In the genomic region with DNA sequence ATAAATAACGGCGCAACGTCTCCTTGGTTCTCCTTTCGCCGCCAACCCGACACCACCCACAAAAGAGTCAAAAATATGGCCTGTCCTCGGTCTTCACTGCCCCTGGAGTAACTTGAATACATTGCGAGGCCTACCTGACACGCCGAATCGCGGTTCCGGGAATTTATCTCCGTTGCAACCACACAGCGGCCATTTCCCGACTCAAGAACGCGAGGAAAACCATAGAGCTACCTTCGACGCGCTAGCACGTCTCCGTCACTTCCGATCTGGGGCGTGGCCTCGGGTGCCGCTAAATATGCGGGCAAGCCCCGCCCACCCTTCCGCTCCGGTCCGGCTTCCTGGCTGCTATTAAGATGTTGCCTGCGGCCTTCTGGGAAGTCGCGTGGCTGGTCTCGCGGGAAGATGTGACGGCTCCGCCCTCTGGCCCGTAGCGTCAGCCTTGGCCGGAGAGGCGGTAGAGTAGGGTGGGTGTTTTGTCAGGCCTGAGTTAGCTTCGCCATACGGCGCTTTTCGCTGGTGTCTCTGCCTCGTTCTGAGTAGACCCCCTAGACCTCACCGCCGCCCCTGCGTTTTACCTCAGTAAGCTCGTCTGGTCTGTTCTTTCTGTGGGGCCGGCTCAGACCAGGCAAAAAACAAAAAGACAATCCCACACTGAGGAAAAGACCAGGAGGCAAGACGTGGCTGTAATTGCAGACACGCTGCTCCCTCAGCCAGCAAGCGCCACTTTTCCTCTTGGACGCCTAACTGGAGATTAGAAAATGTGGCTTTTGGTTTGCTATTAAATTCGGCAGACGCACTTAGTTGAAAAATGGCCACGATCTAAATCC, we compare ENCODE assay signal across 1 cellular context.
A peak's percentile ranks its signal among the peaks of the same experiment; 100 is the strongest.
TF ChIP-seq lines count a peak whose summit lies in the region.

A gene with protein sequence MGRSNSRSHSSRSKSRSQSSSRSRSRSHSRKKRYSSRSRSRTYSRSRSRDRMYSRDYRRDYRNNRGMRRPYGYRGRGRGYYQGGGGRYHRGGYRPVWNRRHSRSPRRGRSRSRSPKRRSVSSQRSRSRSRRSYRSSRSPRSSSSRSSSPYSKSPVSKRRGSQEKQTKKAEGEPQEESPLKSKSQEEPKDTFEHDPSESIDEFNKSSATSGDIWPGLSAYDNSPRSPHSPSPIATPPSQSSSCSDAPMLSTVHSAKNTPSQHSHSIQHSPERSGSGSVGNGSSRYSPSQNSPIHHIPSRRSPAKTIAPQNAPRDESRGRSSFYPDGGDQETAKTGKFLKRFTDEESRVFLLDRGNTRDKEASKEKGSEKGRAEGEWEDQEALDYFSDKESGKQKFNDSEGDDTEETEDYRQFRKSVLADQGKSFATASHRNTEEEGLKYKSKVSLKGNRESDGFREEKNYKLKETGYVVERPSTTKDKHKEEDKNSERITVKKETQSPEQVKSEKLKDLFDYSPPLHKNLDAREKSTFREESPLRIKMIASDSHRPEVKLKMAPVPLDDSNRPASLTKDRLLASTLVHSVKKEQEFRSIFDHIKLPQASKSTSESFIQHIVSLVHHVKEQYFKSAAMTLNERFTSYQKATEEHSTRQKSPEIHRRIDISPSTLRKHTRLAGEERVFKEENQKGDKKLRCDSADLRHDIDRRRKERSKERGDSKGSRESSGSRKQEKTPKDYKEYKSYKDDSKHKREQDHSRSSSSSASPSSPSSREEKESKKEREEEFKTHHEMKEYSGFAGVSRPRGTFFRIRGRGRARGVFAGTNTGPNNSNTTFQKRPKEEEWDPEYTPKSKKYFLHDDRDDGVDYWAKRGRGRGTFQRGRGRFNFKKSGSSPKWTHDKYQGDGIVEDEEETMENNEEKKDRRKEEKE (minus strand): TSS at position 268 of the 827 bp plus-strand sequence. CDS start 9,980 bp downstream, outside the sequence.

TF ChIP-seq in HepG2, 621 proteins besides CTCF, POLR2A, EP300 and RAD21 (continued from another document and continues in another):
- TF ChIP-seq, protein P1, sequence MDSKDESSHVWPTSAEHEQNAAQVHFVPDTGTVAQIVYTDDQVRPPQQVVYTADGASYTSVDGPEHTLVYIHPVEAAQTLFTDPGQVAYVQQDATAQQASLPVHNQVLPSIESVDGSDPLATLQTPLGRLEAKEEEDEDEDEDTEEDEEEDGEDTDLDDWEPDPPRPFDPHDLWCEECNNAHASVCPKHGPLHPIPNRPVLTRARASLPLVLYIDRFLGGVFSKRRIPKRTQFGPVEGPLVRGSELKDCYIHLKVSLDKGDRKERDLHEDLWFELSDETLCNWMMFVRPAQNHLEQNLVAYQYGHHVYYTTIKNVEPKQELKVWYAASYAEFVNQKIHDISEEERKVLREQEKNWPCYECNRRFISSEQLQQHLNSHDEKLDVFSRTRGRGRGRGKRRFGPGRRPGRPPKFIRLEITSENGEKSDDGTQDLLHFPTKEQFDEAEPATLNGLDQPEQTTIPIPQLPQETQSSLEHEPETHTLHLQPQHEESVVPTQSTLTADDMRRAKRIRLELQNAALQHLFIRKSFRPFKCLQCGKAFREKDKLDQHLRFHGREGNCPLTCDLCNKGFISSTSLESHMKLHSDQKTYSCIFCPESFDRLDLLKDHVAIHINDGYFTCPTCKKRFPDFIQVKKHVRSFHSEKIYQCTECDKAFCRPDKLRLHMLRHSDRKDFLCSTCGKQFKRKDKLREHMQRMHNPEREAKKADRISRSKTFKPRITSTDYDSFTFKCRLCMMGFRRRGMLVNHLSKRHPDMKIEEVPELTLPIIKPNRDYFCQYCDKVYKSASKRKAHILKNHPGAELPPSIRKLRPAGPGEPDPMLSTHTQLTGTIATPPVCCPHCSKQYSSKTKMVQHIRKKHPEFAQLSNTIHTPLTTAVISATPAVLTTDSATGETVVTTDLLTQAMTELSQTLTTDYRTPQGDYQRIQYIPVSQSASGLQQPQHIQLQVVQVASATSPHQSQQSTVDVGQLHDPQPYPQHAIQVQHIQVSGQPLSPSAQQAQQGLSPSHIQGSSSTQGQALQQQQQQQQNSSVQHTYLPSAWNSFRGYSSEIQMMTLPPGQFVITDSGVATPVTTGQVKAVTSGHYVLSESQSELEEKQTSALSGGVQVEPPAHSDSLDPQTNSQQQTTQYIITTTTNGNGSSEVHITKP (CRISPR knock-in tag; IDR thresholded peaks at IDR 0.05; ENCODE audit: low read depth), result no peak; the same call in 1 of the 2 replicates
- TF ChIP-seq ZNF326 (CRISPR knock-in tag; IDR thresholded peaks at IDR 0.05; ENCODE audit: borderline replicate concordance), result no peak
- TF ChIP-seq EHMT2 (IDR thresholded peaks at IDR 0.05; ENCODE audit: borderline replicate concordance, low read depth, low read length), result no peak
- TF ChIP-seq, protein P2, sequence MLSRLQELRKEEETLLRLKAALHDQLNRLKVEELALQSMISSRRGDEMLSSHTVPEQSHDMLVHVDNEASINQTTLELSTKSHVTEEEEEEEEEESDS (CRISPR knock-in tag; IDR thresholded peaks at IDR 0.05; ENCODE audit: borderline replicate concordance), result peak; percentile 90
- peak; percentile 99 for TF ChIP-seq POLR2AphosphoS5 (IDR thresholded peaks at IDR 0.05; ENCODE audit: low read depth, low read length)
- peak; percentile 86; the same call in 1 of the 2 replicates for TF ChIP-seq THYN1 (CRISPR knock-in tag; IDR thresholded peaks at IDR 0.05; ENCODE audit: borderline replicate concordance, low read depth)
- TF ChIP-seq, protein P3, sequence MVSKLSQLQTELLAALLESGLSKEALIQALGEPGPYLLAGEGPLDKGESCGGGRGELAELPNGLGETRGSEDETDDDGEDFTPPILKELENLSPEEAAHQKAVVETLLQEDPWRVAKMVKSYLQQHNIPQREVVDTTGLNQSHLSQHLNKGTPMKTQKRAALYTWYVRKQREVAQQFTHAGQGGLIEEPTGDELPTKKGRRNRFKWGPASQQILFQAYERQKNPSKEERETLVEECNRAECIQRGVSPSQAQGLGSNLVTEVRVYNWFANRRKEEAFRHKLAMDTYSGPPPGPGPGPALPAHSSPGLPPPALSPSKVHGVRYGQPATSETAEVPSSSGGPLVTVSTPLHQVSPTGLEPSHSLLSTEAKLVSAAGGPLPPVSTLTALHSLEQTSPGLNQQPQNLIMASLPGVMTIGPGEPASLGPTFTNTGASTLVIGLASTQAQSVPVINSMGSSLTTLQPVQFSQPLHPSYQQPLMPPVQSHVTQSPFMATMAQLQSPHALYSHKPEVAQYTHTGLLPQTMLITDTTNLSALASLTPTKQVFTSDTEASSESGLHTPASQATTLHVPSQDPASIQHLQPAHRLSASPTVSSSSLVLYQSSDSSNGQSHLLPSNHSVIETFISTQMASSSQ (IDR thresholded peaks at IDR 0.05; ENCODE audit: low read depth), result 0 out of 2 replicates have a peak, but pooled peaks have one; percentile 23
- TF ChIP-seq, protein P3 (CRISPR knock-in tag; IDR thresholded peaks at IDR 0.05; ENCODE audit: borderline replicate concordance), result peak; percentile 78
- TF ChIP-seq HDAC6 (IDR thresholded peaks at IDR 0.05; ENCODE audit: low read depth, low read length), result no peak
- no peak for TF ChIP-seq CBFB (CRISPR knock-in tag; IDR thresholded peaks at IDR 0.05)
- TF ChIP-seq RARG (CRISPR knock-in tag; IDR thresholded peaks at IDR 0.05; ENCODE audit: low read depth), result no peak
- no peak for TF ChIP-seq ZNF496 (CRISPR knock-in tag; IDR thresholded peaks at IDR 0.05; ENCODE audit: insufficient replicate concordance)
- no peak; the same call in 1 of the 2 replicates for TF ChIP-seq NFE2 (CRISPR knock-in tag; IDR thresholded peaks at IDR 0.05)
- peak; percentile 96 for TF ChIP-seq ZFY (CRISPR knock-in tag; IDR thresholded peaks at IDR 0.05)
- no peak; the same call in none of the 2 replicates for TF ChIP-seq CEBPG (CRISPR knock-in tag; IDR thresholded peaks at IDR 0.05)
- TF ChIP-seq ETV5 (CRISPR knock-in tag; IDR thresholded peaks at IDR 0.05; ENCODE audit: borderline replicate concordance), result peak; percentile 93
- TF ChIP-seq, protein P4, sequence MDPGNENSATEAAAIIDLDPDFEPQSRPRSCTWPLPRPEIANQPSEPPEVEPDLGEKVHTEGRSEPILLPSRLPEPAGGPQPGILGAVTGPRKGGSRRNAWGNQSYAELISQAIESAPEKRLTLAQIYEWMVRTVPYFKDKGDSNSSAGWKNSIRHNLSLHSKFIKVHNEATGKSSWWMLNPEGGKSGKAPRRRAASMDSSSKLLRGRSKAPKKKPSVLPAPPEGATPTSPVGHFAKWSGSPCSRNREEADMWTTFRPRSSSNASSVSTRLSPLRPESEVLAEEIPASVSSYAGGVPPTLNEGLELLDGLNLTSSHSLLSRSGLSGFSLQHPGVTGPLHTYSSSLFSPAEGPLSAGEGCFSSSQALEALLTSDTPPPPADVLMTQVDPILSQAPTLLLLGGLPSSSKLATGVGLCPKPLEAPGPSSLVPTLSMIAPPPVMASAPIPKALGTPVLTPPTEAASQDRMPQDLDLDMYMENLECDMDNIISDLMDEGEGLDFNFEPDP (CRISPR knock-in tag; conservative IDR thresholded peaks at IDR 0.05), result no peak
- TF ChIP-seq BRD4 (CRISPR knock-in tag; IDR thresholded peaks at IDR 0.05), result no peak; the same call in none of the 2 replicates
- TF ChIP-seq ZNF564 (CRISPR knock-in tag; IDR thresholded peaks at IDR 0.05), result no peak
- TF ChIP-seq, protein P5, sequence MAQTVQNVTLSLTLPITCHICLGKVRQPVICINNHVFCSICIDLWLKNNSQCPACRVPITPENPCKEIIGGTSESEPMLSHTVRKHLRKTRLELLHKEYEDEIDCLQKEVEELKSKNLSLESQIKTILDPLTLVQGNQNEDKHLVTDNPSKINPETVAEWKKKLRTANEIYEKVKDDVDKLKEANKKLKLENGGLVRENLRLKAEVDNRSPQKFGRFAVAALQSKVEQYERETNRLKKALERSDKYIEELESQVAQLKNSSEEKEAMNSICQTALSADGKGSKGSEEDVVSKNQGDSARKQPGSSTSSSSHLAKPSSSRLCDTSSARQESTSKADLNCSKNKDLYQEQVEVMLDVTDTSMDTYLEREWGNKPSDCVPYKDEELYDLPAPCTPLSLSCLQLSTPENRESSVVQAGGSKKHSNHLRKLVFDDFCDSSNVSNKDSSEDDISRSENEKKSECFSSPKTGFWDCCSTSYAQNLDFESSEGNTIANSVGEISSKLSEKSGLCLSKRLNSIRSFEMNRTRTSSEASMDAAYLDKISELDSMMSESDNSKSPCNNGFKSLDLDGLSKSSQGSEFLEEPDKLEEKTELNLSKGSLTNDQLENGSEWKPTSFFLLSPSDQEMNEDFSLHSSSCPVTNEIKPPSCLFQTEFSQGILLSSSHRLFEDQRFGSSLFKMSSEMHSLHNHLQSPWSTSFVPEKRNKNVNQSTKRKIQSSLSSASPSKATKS (CRISPR knock-in tag; IDR thresholded peaks at IDR 0.05), result peak; percentile 94; the same call in 1 of the 2 replicates
- TF ChIP-seq U2AF2 (IDR thresholded peaks at IDR 0.05; ENCODE audit: low read depth, low read length), result no peak
- no peak for TF ChIP-seq TAF15 (IDR thresholded peaks at IDR 0.05; ENCODE audit: low read depth, low read length, poor library complexity, severe bottlenecking)
- TF ChIP-seq, protein P6, sequence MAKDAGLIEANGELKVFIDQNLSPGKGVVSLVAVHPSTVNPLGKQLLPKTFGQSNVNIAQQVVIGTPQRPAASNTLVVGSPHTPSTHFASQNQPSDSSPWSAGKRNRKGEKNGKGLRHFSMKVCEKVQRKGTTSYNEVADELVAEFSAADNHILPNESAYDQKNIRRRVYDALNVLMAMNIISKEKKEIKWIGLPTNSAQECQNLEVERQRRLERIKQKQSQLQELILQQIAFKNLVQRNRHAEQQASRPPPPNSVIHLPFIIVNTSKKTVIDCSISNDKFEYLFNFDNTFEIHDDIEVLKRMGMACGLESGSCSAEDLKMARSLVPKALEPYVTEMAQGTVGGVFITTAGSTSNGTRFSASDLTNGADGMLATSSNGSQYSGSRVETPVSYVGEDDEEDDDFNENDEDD (CRISPR knock-in tag; IDR thresholded peaks at IDR 0.05; ENCODE audit: borderline replicate concordance), result peak; percentile 20; the same call in 1 of the 2 replicates
- 0 out of 2 replicates have a peak, but pooled peaks have one; percentile 58 for TF ChIP-seq ZNF546 (CRISPR knock-in tag; conservative IDR thresholded peaks at IDR 0.05)
- TF ChIP-seq ZNF441 (CRISPR knock-in tag; IDR thresholded peaks at IDR 0.05; ENCODE audit: borderline replicate concordance), result no peak; the same call in 1 of the 2 replicates
- TF ChIP-seq ZFP36L1 (CRISPR knock-in tag; IDR thresholded peaks at IDR 0.05), result peak; percentile 54; the same call in 1 of the 2 replicates
- TF ChIP-seq PHB2 (IDR thresholded peaks at IDR 0.05; ENCODE audit: partially characterized antibody), result no peak
- TF ChIP-seq WIZ (CRISPR knock-in tag; IDR thresholded peaks at IDR 0.05), result peak; percentile 48; the same call in 1 of the 2 replicates
- TF ChIP-seq NFE2L1 (CRISPR knock-in tag; IDR thresholded peaks at IDR 0.05; ENCODE audit: borderline replicate concordance), result no peak
- no peak for TF ChIP-seq SRSF9 (IDR thresholded peaks at IDR 0.05; ENCODE audit: borderline replicate concordance, insufficient read depth, low read depth, low read length, poor library complexity, severe bottlenecking)
